In genomic region chr1:26034504-26035202, GRCh38 we compare ENCODE assay signal across 8 cellular contexts. TPM values are rescaled to one million over a fixed set of nuclear protein-coding genes. Genes with fewer than 3 reads are reported as not detected.
DNase-seq lines count a peak whose midpoint lies in the region; ATAC-seq and TF ChIP-seq lines count a peak whose summit lies in the region.

No MANE protein-coding gene starts in this region.

- peaks cover 31% of the 10 kb centered on the region for H3K27me3 Mint-ChIP-seq in Calu3 (ENCODE audit: unreplicated experiment)

- H3K9me3 ChIP-seq in effector memory CD4-positive, alpha-beta T cell (ENCODE audit: control insufficient read depth, low read length) = no peaks in the 10 kb centered on the region
- H3K9me3 ChIP-seq in neutrophil = no peaks in the 10 kb centered on the region

- H3K27me3 ChIP-seq in effector memory CD4-positive, alpha-beta T cell (replicated peaks; ENCODE audit: control insufficient read depth, insufficient read depth, low read length, poor library complexity, severe bottlenecking) = no peaks in the 10 kb centered on the region
- H3K27me3 ChIP-seq in neutrophil = peaks cover 68% of the 10 kb centered on the region

- H3K36me3 Mint-ChIP-seq in Calu3 (ENCODE audit: insufficient read depth, unreplicated experiment) = peaks cover 23% of the 10 kb centered on the region

- TF ChIP-seq CTCF in Calu3 (IDR thresholded peaks at IDR 0.05; ENCODE audit: unreplicated experiment) (no peak), neutrophil (IDR thresholded peaks at IDR 0.05) (no peak)

- H3K36me3 ChIP-seq in effector memory CD4-positive, alpha-beta T cell (ENCODE audit: control insufficient read depth, insufficient read depth, low read length) = no peaks in the 10 kb centered on the region
- no peaks in the 10 kb centered on the region for H3K36me3 ChIP-seq in neutrophil

- intact Hi-C loops in Calu3 (cut with micrococcal nuclease; ENCODE audit: unreplicated experiment) = loop anchor here (2.0 kb wide), 1 partner anchor 70 kb away; no protein-coding TSS in a partner anchor

- peak overlapping the region; percentile 96 for H3K4me3 Mint-ChIP-seq in Calu3 (ENCODE audit: low read depth, unreplicated experiment)

- H3K27ac ChIP-seq in effector memory CD4-positive, alpha-beta T cell (ENCODE audit: insufficient read depth, low read length, poor library complexity, severe bottlenecking) = peak overlapping the region; percentile 73
- no peak overlapping the region for H3K27ac ChIP-seq in neutrophil

- CTCF ChIA-PET in Calu3 (lab: Charles Lee) = interaction anchor here (0.6 to 1.4 kb wide), 4 partner anchors 31 to 282 kb away, joined by 3 read pairs; no protein-coding TSS in a partner anchor

- H3K9me3 Mint-ChIP-seq in Calu3 (ENCODE audit: low read depth, unreplicated experiment) = no peaks in the 10 kb centered on the region

- H3K27ac Mint-ChIP-seq in Calu3 (ENCODE audit: unreplicated experiment) = no peak overlapping the region

- peaks cover 9% of the 10 kb centered on the region for H3K4me1 ChIP-seq in effector memory CD4-positive, alpha-beta T cell (ENCODE audit: control insufficient read depth, insufficient read depth, low read length, poor library complexity, severe bottlenecking)
- H3K4me1 ChIP-seq in neutrophil (ENCODE audit: control insufficient read depth in 1 of 2, insufficient read depth in 1 of 2, low read depth in 1 of 2, low read length in 1 of 2) = peaks cover 12% of the 10 kb centered on the region in 2 experiments

- H3K4me3 ChIP-seq in effector memory CD4-positive, alpha-beta T cell (ENCODE audit: insufficient read depth, low read depth, low read length, poor library complexity, severe bottlenecking) = peak overlapping the region; percentile 98
- peak overlapping the region; percentile 89 to 91 for H3K4me3 ChIP-seq in neutrophil (ENCODE audit: low read depth in 1 of 2, low read length in 1 of 2)

- DNase-seq in Calu3 (peak; percentile 8), NCI-H2227 (lab: John Stamatoyannopoulos, UW; ENCODE audit: unreplicated experiment) (peak; percentile 56), GM19240 (ENCODE audit: insufficient read length, low spot score) (no peak)
- no peak for DNase-seq in effector memory CD4-positive, alpha-beta T cell
- no peak for DNase-seq in stimulated activated naive CD4-positive, alpha-beta T cell treated with Interleukin-2 at 50 U/mL for 16 hours (lab: John Stamatoyannopoulos, UW)
- DNase-seq in stimulated activated CD8-positive, alpha-beta memory T cell treated with anti-CD3 and anti-CD28 coated beads, Interleukin-4, amount 100 ng/mL, for 48 hours = no peak

- H3K4me1 Mint-ChIP-seq in Calu3 (ENCODE audit: low read depth, unreplicated experiment) = peaks cover 12% of the 10 kb centered on the region

- ATAC-seq in GM21515 (IDR thresholded peaks at IDR 0.05; ENCODE audit: unreplicated experiment) = no peak

- BruUV-seq in Calu3 (replicated peaks; lab: Mats Ljungman, UMichigan) = no TSS peak

RNA-seq across cellular contexts. Expression of gene SLC30A2, which starts 11.3 kb away (rescaled TPM):
- not detected in 2 replicates for total RNA-seq in Calu3 (2022)

RNA-seq across cellular contexts. Expression of gene EXTL1, which starts 13.1 kb away (rescaled TPM):
- not detected in 2 replicates for total RNA-seq in Calu3 (2022)

RNA-seq across cellular contexts. Expression of gene TRIM63, which starts 32.8 kb away (rescaled TPM):
- not detected in 2 replicates for total RNA-seq in Calu3 (2022)

RNA-seq across cellular contexts. Expression of gene PAFAH2, which starts 36.8 kb away (rescaled TPM):
- 8.4 and 11.5 TPM in 2 replicates for total RNA-seq in Calu3 (2022)

Comparison
In these comparisons a context has a peak if more than half of its experiments do, and no peak if none do; other contexts are left out.
1. DNase-seq: peak in Calu3 (single experiment) and NCI-H2227 (single experiment); none in effector memory CD4-positive, alpha-beta T cell (0 of 3), stimulated activated naive CD4-positive, alpha-beta T cell treated with Interleukin-2 at 50 U/mL for 16 hours (single experiment), GM19240 (single experiment) and stimulated activated CD8-positive, alpha-beta memory T cell treated with anti-CD3 and anti-CD28 coated beads, Interleukin-4, amount 100 ng/mL, for 48 hours (single experiment).